In the genomic region with DNA sequence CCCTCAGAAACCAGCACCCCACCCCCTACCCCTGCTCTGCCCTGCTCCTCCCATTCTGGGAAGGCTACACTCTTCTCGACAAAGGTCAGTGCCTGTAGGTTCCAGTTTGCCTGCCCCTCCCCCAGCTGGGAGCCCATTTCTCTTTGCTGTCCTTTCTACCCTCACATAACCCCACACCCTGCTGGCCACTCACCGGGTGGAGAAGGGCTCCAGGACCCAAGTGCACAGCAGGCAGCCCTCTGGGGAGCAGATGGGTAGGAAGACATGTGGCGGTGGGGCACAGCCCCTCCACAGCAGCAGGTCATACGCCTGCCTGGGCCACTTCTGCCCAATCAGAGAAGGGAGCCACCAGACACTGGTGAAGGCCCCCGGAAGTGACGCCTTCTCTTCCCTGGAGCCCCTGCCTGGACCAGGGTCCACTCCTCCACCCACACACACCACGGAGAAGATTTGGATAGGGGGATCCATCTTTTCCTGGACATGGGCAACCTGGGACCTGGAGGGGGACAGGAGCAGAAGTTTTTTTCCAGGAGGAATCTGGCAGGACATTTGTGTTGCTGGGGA, we compare ENCODE assay signal across 1 cellular context.
TF ChIP-seq lines count a peak whose summit lies in the region.

A gene (minus strand): TSS at position 326 of the 564 bp plus-strand sequence. CDS start 1,948 bp downstream, outside the sequence.

TF ChIP-seq in HepG2, 621 proteins besides CTCF, POLR2A, EP300 and RAD21 (continued from another document):
- TF ChIP-seq, protein P1, sequence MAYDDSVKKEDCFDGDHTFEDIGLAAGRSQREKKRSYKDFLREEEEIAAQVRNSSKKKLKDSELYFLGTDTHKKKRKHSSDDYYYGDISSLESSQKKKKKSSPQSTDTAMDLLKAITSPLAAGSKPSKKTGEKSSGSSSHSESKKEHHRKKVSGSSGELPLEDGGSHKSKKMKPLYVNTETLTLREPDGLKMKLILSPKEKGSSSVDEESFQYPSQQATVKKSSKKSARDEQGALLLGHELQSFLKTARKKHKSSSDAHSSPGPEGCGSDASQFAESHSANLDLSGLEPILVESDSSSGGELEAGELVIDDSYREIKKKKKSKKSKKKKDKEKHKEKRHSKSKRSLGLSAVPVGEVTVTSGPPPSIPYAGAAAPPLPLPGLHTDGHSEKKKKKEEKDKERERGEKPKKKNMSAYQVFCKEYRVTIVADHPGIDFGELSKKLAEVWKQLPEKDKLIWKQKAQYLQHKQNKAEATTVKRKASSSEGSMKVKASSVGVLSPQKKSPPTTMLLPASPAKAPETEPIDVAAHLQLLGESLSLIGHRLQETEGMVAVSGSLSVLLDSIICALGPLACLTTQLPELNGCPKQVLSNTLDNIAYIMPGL (CRISPR knock-in tag; IDR thresholded peaks at IDR 0.05; ENCODE audit: borderline replicate concordance in 1 of 2, low read depth in 1 of 2), result peak; percentile 23 to 89; a peak in 2 of 4 replicates
- TF ChIP-seq ZNF572 (CRISPR knock-in tag; IDR thresholded peaks at IDR 0.05) (no peak; the same call in 1 of the 2 replicates), HDAC6 (IDR thresholded peaks at IDR 0.05; ENCODE audit: low read depth, low read length) (no peak), ZSCAN30 (CRISPR knock-in tag; IDR thresholded peaks at IDR 0.05) (no peak), ZFX (CRISPR knock-in tag; IDR thresholded peaks at IDR 0.05; ENCODE audit: low read depth) (peak; percentile 75), ZNF382 (CRISPR knock-in tag; IDR thresholded peaks at IDR 0.05; ENCODE audit: borderline replicate concordance) (no peak), CEBPB (IDR thresholded peaks at IDR 0.05; ENCODE audit: borderline replicate concordance, low read depth, low read length) (no peak), BRD4 (CRISPR knock-in tag; IDR thresholded peaks at IDR 0.05) (0 out of 2 replicates have a peak, but pooled peaks have one; percentile 37), NR2F6 (IDR thresholded peaks at IDR 0.05) (peak; percentile 61), NR2F6 (CRISPR knock-in tag; IDR thresholded peaks at IDR 0.05) (peak; percentile 58), ZNF564 (CRISPR knock-in tag; IDR thresholded peaks at IDR 0.05) (no peak), PHF21A (CRISPR knock-in tag; IDR thresholded peaks at IDR 0.05) (peak; percentile 70; the same call in 1 of the 2 replicates), ZIK1 (CRISPR knock-in tag; IDR thresholded peaks at IDR 0.05; ENCODE audit: borderline replicate concordance, low read depth) (0 out of 2 replicates have a peak, but pooled peaks have one; percentile 33), SNAPC2 (CRISPR knock-in tag; IDR thresholded peaks at IDR 0.05) (no peak), ELF1 (CRISPR knock-in tag; IDR thresholded peaks at IDR 0.05) (peak; percentile 69), ZNF264 (CRISPR knock-in tag; IDR thresholded peaks at IDR 0.05) (peak; percentile 33; the same call in 1 of the 2 replicates), HHEX (CRISPR knock-in tag; IDR thresholded peaks at IDR 0.05) (no peak), MEIS1 (CRISPR knock-in tag; IDR thresholded peaks at IDR 0.05; ENCODE audit: borderline replicate concordance) (0 out of 2 replicates have a peak, but pooled peaks have one; percentile 29), ZNF660 (CRISPR knock-in tag; IDR thresholded peaks at IDR 0.05; ENCODE audit: borderline replicate concordance, low read depth) (no peak), SIX1 (CRISPR knock-in tag; IDR thresholded peaks at IDR 0.05; ENCODE audit: borderline replicate concordance) (no peak)
- TF ChIP-seq, protein P2, sequence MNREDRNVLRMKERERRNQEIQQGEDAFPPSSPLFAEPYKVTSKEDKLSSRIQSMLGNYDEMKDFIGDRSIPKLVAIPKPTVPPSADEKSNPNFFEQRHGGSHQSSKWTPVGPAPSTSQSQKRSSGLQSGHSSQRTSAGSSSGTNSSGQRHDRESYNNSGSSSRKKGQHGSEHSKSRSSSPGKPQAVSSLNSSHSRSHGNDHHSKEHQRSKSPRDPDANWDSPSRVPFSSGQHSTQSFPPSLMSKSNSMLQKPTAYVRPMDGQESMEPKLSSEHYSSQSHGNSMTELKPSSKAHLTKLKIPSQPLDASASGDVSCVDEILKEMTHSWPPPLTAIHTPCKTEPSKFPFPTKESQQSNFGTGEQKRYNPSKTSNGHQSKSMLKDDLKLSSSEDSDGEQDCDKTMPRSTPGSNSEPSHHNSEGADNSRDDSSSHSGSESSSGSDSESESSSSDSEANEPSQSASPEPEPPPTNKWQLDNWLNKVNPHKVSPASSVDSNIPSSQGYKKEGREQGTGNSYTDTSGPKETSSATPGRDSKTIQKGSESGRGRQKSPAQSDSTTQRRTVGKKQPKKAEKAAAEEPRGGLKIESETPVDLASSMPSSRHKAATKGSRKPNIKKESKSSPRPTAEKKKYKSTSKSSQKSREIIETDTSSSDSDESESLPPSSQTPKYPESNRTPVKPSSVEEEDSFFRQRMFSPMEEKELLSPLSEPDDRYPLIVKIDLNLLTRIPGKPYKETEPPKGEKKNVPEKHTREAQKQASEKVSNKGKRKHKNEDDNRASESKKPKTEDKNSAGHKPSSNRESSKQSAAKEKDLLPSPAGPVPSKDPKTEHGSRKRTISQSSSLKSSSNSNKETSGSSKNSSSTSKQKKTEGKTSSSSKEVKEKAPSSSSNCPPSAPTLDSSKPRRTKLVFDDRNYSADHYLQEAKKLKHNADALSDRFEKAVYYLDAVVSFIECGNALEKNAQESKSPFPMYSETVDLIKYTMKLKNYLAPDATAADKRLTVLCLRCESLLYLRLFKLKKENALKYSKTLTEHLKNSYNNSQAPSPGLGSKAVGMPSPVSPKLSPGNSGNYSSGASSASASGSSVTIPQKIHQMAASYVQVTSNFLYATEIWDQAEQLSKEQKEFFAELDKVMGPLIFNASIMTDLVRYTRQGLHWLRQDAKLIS (CRISPR knock-in tag; IDR thresholded peaks at IDR 0.05), result no peak
- TF ChIP-seq, protein P3, sequence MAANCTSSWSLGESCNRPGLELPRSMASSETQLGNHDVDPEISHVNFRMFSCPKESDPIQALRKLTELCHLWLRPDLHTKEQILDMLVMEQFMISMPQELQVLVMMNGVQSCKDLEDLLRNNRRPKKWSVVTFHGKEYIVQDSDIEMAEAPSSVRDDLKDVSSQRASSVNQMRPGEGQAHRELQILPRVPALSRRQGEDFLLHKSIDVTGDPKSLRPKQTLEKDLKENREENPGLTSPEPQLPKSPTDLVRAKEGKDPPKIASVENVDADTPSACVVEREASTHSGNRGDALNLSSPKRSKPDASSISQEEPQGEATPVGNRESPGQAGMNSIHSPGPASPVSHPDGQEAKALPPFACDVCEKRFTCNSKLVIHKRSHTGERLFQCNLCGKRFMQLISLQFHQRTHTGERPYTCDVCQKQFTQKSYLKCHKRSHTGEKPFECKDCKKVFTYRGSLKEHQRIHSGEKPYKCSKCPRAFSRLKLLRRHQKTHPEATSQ (CRISPR knock-in tag; IDR thresholded peaks at IDR 0.05; ENCODE audit: borderline replicate concordance), result no peak
- TF ChIP-seq, protein P4, sequence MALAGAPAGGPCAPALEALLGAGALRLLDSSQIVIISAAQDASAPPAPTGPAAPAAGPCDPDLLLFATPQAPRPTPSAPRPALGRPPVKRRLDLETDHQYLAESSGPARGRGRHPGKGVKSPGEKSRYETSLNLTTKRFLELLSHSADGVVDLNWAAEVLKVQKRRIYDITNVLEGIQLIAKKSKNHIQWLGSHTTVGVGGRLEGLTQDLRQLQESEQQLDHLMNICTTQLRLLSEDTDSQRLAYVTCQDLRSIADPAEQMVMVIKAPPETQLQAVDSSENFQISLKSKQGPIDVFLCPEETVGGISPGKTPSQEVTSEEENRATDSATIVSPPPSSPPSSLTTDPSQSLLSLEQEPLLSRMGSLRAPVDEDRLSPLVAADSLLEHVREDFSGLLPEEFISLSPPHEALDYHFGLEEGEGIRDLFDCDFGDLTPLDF (CRISPR knock-in tag; IDR thresholded peaks at IDR 0.05), result no peak
- TF ChIP-seq, protein P5, sequence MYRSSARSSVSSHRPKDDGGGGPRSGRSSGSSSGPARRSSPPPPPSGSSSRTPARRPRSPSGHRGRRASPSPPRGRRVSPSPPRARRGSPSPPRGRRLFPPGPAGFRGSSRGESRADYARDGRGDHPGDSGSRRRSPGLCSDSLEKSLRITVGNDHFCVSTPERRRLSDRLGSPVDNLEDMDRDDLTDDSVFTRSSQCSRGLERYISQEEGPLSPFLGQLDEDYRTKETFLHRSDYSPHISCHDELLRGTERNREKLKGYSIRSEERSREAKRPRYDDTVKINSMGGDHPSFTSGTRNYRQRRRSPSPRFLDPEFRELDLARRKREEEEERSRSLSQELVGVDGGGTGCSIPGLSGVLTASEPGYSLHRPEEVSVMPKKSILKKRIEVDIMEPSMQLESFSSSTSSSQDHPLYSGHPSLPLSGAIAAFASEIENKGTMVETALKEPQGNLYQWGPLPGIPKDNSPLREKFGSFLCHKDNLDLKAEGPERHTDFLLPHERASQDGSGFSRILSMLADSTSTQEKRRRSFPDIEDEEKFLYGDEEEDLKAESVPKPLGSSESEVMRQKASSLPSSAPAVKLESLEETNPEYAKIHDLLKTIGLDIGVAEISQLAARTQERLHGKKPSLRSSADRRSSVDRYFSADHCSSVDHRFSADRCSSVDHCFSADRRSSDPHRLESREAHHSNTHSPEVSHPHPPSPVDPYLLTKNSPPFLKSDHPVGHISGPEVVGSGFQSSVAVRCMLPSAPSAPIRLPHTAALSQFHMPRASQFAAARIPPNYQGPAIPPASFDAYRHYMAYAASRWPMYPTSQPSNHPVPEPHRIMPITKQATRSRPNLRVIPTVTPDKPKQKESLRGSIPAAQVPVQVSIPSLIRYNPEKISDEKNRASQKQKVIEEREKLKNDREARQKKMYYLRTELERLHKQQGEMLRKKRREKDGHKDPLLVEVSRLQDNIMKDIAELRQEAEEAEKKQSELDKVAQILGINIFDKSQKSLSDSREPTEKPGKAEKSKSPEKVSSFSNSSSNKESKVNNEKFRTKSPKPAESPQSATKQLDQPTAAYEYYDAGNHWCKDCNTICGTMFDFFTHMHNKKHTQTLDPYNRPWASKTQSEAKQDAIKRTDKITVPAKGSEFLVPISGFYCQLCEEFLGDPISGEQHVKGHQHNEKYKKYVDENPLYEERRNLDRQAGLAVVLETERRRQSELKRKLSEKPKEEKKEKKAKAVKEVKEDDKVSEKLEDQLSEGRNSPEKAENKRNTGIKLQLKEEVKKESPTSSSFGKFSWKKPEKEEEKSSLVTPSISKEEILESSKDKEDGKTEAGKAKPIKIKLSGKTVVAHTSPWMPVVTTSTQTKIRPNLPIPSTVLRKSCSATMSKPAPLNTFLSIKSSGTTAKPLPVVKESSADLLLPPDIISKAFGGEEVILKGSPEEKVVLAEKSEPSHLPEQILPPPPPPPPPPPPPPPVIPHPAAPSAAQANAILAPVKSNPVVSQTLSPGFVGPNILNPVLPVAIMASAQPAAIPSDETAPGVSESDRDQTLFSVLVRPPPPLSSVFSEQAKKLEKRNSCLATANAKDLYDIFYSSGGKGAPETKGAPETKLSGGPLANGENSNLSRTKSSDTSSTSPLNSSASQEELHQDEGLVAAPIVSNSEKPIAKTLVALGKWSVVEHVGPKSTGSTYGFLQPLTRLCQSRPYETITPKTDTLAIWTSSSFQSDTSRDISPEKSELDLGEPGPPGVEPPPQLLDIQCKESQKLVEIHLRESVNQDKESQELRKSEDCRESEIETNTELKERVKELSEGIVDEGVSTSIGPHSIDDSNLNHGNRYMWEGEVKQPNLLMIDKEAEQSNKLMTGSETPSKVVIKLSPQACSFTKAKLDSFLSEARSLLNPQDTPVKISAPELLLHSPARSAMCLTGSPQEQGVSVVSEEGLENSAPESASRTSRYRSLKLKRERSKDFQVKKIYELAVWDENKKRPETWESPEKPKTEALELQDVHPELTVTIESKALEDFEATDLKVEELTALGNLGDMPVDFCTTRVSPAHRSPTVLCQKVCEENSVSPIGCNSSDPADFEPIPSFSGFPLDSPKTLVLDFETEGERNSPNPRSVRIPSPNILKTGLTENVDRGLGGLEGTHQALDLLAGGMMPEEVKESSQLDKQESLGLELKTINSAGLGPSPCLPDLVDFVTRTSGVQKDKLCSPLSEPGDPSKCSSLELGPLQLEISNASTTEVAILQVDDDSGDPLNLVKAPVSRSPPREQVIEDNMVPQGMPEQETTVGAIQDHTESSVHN (CRISPR knock-in tag; IDR thresholded peaks at IDR 0.05), result no peak
